Comparison of ENCODE assay signal across 8 cellular contexts in the genomic region with DNA sequence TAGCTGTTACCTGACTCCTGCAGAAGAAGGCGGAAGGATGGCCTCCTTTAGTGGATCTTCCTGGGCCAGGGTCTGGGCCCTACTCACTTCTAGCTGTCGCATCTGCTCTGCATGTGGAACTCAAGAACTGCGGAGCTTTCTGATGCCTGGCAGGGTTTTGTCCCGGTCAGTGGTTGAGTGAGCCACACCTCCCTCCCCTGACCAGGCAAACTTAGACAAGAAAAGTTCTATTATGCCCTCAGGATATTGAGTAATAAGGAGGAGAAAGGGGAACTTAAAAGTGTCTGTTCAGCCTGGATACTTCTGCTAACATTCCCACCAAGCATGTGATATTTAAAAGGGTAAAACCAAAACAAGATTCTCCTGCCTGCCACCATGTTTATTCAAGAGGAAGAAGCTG. TPM values are rescaled to one million over a fixed set of nuclear protein-coding genes. Genes with fewer than 3 reads are reported as not detected.
A peak's percentile ranks its signal among the peaks of the same experiment; 100 is the strongest.
DNase-seq lines count a peak whose midpoint lies in the region.
"Had no signal": no experiment of that assay in that cellular context is flagged by ENCODE, and none has a peak within 500 bp of the region (broad histone marks: within the 10 kb centered on the region; RNA-seq: fewer than 3 reads in every experiment).

A gene with protein sequence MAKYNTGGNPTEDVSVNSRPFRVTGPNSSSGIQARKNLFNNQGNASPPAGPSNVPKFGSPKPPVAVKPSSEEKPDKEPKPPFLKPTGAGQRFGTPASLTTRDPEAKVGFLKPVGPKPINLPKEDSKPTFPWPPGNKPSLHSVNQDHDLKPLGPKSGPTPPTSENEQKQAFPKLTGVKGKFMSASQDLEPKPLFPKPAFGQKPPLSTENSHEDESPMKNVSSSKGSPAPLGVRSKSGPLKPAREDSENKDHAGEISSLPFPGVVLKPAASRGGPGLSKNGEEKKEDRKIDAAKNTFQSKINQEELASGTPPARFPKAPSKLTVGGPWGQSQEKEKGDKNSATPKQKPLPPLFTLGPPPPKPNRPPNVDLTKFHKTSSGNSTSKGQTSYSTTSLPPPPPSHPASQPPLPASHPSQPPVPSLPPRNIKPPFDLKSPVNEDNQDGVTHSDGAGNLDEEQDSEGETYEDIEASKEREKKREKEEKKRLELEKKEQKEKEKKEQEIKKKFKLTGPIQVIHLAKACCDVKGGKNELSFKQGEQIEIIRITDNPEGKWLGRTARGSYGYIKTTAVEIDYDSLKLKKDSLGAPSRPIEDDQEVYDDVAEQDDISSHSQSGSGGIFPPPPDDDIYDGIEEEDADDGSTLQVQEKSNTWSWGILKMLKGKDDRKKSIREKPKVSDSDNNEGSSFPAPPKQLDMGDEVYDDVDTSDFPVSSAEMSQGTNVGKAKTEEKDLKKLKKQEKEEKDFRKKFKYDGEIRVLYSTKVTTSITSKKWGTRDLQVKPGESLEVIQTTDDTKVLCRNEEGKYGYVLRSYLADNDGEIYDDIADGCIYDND (minus strand): TSS at position 131 of the 400 bp plus-strand sequence. CDS start 16,603 bp downstream, outside the sequence.

- H3K27me3 Mint-ChIP-seq in activated T-helper 1 cell treated with anti-CD3 and anti-CD28 coated beads, Interleukin-12 subunit alpha, Interleukin-12 subunit beta, Interleukin-2, Interleukin-4 antibody, amounts not matched to agents 30 ng/mL and 10 ng/mL and 1 ng/mL, durations not matched to agents 14 hours and 24 hours and 36 hours (ENCODE audit: insufficient read depth): no peaks in the 10 kb centered on the region
- H3K27me3 Mint-ChIP-seq in immature natural killer cell (ENCODE audit: low read depth in 3 of 3): peaks cover 2 to 3% (median 2%) of the 10 kb centered on the region in 3 donors

- H3K27ac Mint-ChIP-seq in activated T-helper 1 cell treated with anti-CD3 and anti-CD28 coated beads, Interleukin-12 subunit alpha, Interleukin-12 subunit beta, Interleukin-2, Interleukin-4 antibody, amounts not matched to agents 30 ng/mL and 10 ng/mL and 1 ng/mL, durations not matched to agents 14 hours and 24 hours and 36 hours: no peak within 1 kb of the TSS
- peak within 1 kb of the TSS; percentile 24 to 83 (median 76) for H3K27ac Mint-ChIP-seq in immature natural killer cell

- in situ Hi-C loops in KBM-7 (cut with MboI; ENCODE audit: low pct_unique_long_range_greater_than_20kb, low sequenced_read_pairs): no loop called here

- DNase-seq in KBM-7: peak; percentile 93
- DNase-seq in activated T-helper 1 cell treated with anti-CD3 and anti-CD28 coated beads, Interleukin-12 subunit alpha, Interleukin-12 subunit beta, Interleukin-2, Interleukin-4 antibody, amounts not matched to agents 30 ng/mL and 10 ng/mL and 1 ng/mL, durations not matched to agents 14 hours and 24 hours and 36 hours (ENCODE audit: low spot score): no peak
- no peak for DNase-seq in immature natural killer cell
- peak; percentile 28 for DNase-seq in superior temporal gyrus (ENCODE audit: extremely low spot score)
- DNase-seq in DMS114 treated with DMSO at 0.1 percent for 48 hours (lab: John Stamatoyannopoulos, UW; ENCODE audit: unreplicated experiment): no peak
- no peak for DNase-seq in activated CD4-positive, CD25-positive, alpha-beta regulatory T cell treated with anti-CD3 and anti-CD28 coated beads, Interleukin-2, amount 50 U/mL, for 72 hours
- no peak for DNase-seq in central memory CD4-positive, alpha-beta T cell
- DNase-seq: retina had no signal

- H3K4me1 Mint-ChIP-seq in activated T-helper 1 cell treated with anti-CD3 and anti-CD28 coated beads, Interleukin-12 subunit alpha, Interleukin-12 subunit beta, Interleukin-2, Interleukin-4 antibody, amounts not matched to agents 30 ng/mL and 10 ng/mL and 1 ng/mL, durations not matched to agents 14 hours and 24 hours and 36 hours (ENCODE audit: low read depth): peaks cover 41% of the 10 kb centered on the region
- peaks cover 70 to 81% of the 10 kb centered on the region in 2 donors for H3K4me1 Mint-ChIP-seq in immature natural killer cell

- no peaks in the 10 kb centered on the region for H3K36me3 Mint-ChIP-seq in activated T-helper 1 cell treated with anti-CD3 and anti-CD28 coated beads, Interleukin-12 subunit alpha, Interleukin-12 subunit beta, Interleukin-2, Interleukin-4 antibody, amounts not matched to agents 30 ng/mL and 10 ng/mL and 1 ng/mL, durations not matched to agents 14 hours and 24 hours and 36 hours (ENCODE audit: low read depth)
- H3K36me3 Mint-ChIP-seq in immature natural killer cell: peaks cover 0 to 16% (median 14%) of the 10 kb centered on the region in 3 donors

- H3K9me3 Mint-ChIP-seq in activated T-helper 1 cell treated with anti-CD3 and anti-CD28 coated beads, Interleukin-12 subunit alpha, Interleukin-12 subunit beta, Interleukin-2, Interleukin-4 antibody, amounts not matched to agents 30 ng/mL and 10 ng/mL and 1 ng/mL, durations not matched to agents 14 hours and 24 hours and 36 hours: no peaks in the 10 kb centered on the region
- no peaks in the 10 kb centered on the region for H3K9me3 Mint-ChIP-seq in immature natural killer cell

- H3K4me3 Mint-ChIP-seq in activated T-helper 1 cell treated with anti-CD3 and anti-CD28 coated beads, Interleukin-12 subunit alpha, Interleukin-12 subunit beta, Interleukin-2, Interleukin-4 antibody, amounts not matched to agents 30 ng/mL and 10 ng/mL and 1 ng/mL, durations not matched to agents 14 hours and 24 hours and 36 hours: no peak within 1 kb of the TSS
- peak within 1 kb of the TSS in 1 of 5 donors; percentile 25 for H3K4me3 Mint-ChIP-seq in immature natural killer cell

- intact Hi-C loops in activated T-helper 1 cell treated with anti-CD3 and anti-CD28 coated beads, Interleukin-12 subunit alpha, Interleukin-12 subunit beta, Interleukin-2, Interleukin-4 antibody, amounts not matched to agents 30 ng/mL and 10 ng/mL and 1 ng/mL, durations not matched to agents 14 hours and 24 hours and 36 hours (cut with micrococcal nuclease): loop anchor here (10.0 kb wide), 3 partner anchors 1055 to 1535 kb away; a partner anchor contains a TSS

RNA-seq across cellular contexts. Expression of the gene that starts here (rescaled TPM):
- total RNA-seq in activated T-helper 1 cell treated with anti-CD3 and anti-CD28 coated beads, Interleukin-12 subunit alpha, Interleukin-12 subunit beta, Interleukin-2, Interleukin-4 antibody, amounts not matched to agents 30 ng/mL and 10 ng/mL and 1 ng/mL, durations not matched to agents 14 hours and 24 hours and 36 hours: 100 and 107 TPM in 2 replicates
- polyA plus RNA-seq in immature natural killer cell: 100 to 1,000 TPM in 1 of 3 donors, 10 to 100 TPM in 2; 50.6 to 205 (median 80.2) TPM

Comparison
In these comparisons a context has a peak if more than half of its experiments do, and no peak if none do; other contexts are left out.
1. DNase-seq: peak in KBM-7 (single experiment) and superior temporal gyrus (single experiment); none in activated T-helper 1 cell treated with anti-CD3 and anti-CD28 coated beads, Interleukin-12 subunit alpha, Interleukin-12 subunit beta, Interleukin-2, Interleukin-4 antibody, amounts not matched to agents 30 ng/mL and 10 ng/mL and 1 ng/mL, durations not matched to agents 14 hours and 24 hours and 36 hours (single experiment), immature natural killer cell (0 of 3), DMS114 treated with DMSO at 0.1 percent for 48 hours (single experiment), activated CD4-positive, CD25-positive, alpha-beta regulatory T cell treated with anti-CD3 and anti-CD28 coated beads, Interleukin-2, amount 50 U/mL, for 72 hours (single experiment) and central memory CD4-positive, alpha-beta T cell (single experiment).